Comparison of ENCODE assay signal across 8 cellular contexts in genomic region chr7:128791968-128792319, GRCh38. TPM values are rescaled to one million over a fixed set of nuclear protein-coding genes. Genes with fewer than 3 reads are reported as not detected.
DNase-seq lines count a peak whose midpoint lies in the region; ATAC-seq lines count a peak whose summit lies in the region.

TSS of gene CCDC136 (plus strand) at chr7:128791968. CDS start at chr7:128792412, 444 bp downstream.

- H3K36me3 Mint-ChIP-seq in activated T-cell treated with anti-CD3 and anti-CD28 coated beads, Interleukin-2, amount 50 U/mL, for 4 hours (ENCODE audit: insufficient read depth), result no peaks in the 10 kb centered on the region
- no peaks in the 10 kb centered on the region for H3K36me3 Mint-ChIP-seq in activated naive CD8-positive, alpha-beta T cell treated with anti-CD3 and anti-CD28 coated beads, Interleukin-2, amount 50 U/mL, for 24 hours (ENCODE audit: low read depth)

- H3K27me3 Mint-ChIP-seq in activated T-cell treated with anti-CD3 and anti-CD28 coated beads, Interleukin-2, amount 50 U/mL, for 4 hours (ENCODE audit: low read depth), result no peaks in the 10 kb centered on the region
- peaks cover 10% of the 10 kb centered on the region for H3K27me3 Mint-ChIP-seq in activated naive CD8-positive, alpha-beta T cell treated with anti-CD3 and anti-CD28 coated beads, Interleukin-2, amount 50 U/mL, for 24 hours

- no peak for DNase-seq in activated T-cell treated with anti-CD3 and anti-CD28 coated beads, Interleukin-2, amount 50 U/mL, for 4 hours
- no peak for DNase-seq in activated T-cell treated with anti-CD3 and anti-CD28 coated beads, Interleukin-2, amount 50 U/mL, for 48 hours
- DNase-seq in activated naive CD8-positive, alpha-beta T cell treated with anti-CD3 and anti-CD28 coated beads, Interleukin-2, amount 50 U/mL, for 24 hours, result no peak
- DNase-seq in iPS-NIHi7 (ENCODE audit: extremely low spot score) (peak; percentile 51), substantia nigra (lab: John Stamatoyannopoulos, UW) (no peak), islet precursor cell (no peak)
- no peak for DNase-seq in activated CD4-positive, alpha-beta T cell treated with anti-CD3 and anti-CD28 coated beads for 4 hours

- ATAC-seq in activated T-cell treated with anti-CD3 and anti-CD28 coated beads, Interleukin-2, amount 50 U/mL, for 4 hours, result no peak
- ATAC-seq in activated naive CD8-positive, alpha-beta T cell treated with anti-CD3 and anti-CD28 coated beads, Interleukin-2, amount 50 U/mL, for 24 hours, result no peak
- no peak for ATAC-seq in GM21381 (IDR thresholded peaks at IDR 0.05; ENCODE audit: unreplicated experiment)

- no peak within 1 kb of the TSS for H3K27ac Mint-ChIP-seq in activated naive CD8-positive, alpha-beta T cell treated with anti-CD3 and anti-CD28 coated beads, Interleukin-2, amount 50 U/mL, for 24 hours

- H3K9me3 Mint-ChIP-seq in activated T-cell treated with anti-CD3 and anti-CD28 coated beads, Interleukin-2, amount 50 U/mL, for 4 hours, result no peaks in the 10 kb centered on the region
- no peaks in the 10 kb centered on the region for H3K9me3 Mint-ChIP-seq in activated naive CD8-positive, alpha-beta T cell treated with anti-CD3 and anti-CD28 coated beads, Interleukin-2, amount 50 U/mL, for 24 hours

- H3K4me3 Mint-ChIP-seq in activated T-cell treated with anti-CD3 and anti-CD28 coated beads, Interleukin-2, amount 50 U/mL, for 4 hours, result peak within 1 kb of the TSS; percentile 81
- peak within 1 kb of the TSS; percentile 81 for H3K4me3 Mint-ChIP-seq in activated naive CD8-positive, alpha-beta T cell treated with anti-CD3 and anti-CD28 coated beads, Interleukin-2, amount 50 U/mL, for 24 hours

- H3K27ac ChIP-seq in substantia nigra (ENCODE audit: low read depth, low read length, poor library complexity, severe bottlenecking), result peak within 1 kb of the TSS; percentile 67

- peaks cover 8% of the 10 kb centered on the region for H3K4me1 Mint-ChIP-seq in activated T-cell treated with anti-CD3 and anti-CD28 coated beads, Interleukin-2, amount 50 U/mL, for 4 hours (ENCODE audit: low read depth)
- peaks cover 6% of the 10 kb centered on the region for H3K4me1 Mint-ChIP-seq in activated naive CD8-positive, alpha-beta T cell treated with anti-CD3 and anti-CD28 coated beads, Interleukin-2, amount 50 U/mL, for 24 hours

RNA-seq across cellular contexts. Expression of gene CCDC136, which starts in this region (rescaled TPM):
- 1 to 10 TPM; 2.1 to 3.3 (median 3.3) TPM for total RNA-seq in activated T-cell treated with anti-CD3 and anti-CD28 coated beads, Interleukin-2, amount 50 U/mL, for 4 hours
